Comparison of ENCODE assay signal across 23 cellular contexts in the genomic region with DNA sequence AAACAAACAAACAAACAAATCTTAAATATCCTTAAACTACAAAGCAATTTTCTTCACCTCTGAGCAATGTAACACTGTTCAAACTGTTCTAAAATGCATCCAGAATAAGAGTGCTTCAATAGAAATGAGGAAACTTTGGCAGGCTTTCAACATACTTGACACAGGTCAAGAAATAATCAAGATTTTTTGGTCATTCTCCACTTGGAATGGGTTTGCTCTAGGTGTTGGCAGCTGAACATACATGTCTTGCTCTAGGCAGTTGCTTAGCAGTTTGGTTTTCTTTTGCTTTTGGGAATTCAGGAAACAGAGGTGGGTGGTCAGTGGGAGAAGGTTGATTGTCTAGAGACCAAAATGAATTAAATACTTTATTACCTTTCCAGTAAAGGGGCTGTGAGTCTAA. TPM values are rescaled to one million over a fixed set of nuclear protein-coding genes. Genes with fewer than 3 reads are reported as not detected.
A peak's percentile ranks its signal among the peaks of the same experiment; 100 is the strongest.
DNase-seq lines count a peak whose midpoint lies in the region; ATAC-seq, FAIRE-seq and TF ChIP-seq lines count a peak whose summit lies in the region.
"Had no signal": no experiment of that assay in that cellular context is flagged by ENCODE, and none has a peak within 500 bp of the region (broad histone marks: within the 10 kb centered on the region; RNA-seq: fewer than 3 reads in every experiment).

No MANE protein-coding gene starts in this region.

- ATAC-seq in upper lobe of right lung (peak; percentile 49), right cardiac atrium (no peak), pancreas (no peak)
- ATAC-seq: A549 had no signal

- peaks cover 27% of the 10 kb centered on the region for H3K4me1 Mint-ChIP-seq in neural crest cell
- H3K4me1 Mint-ChIP-seq: CD14-positive monocyte, IgD-negative memory B cell had no signal

- no peaks in the 10 kb centered on the region for H3K36me3 Mint-ChIP-seq in neural crest cell (ENCODE audit: low read depth)
- H3K36me3 Mint-ChIP-seq: CD14-positive monocyte, IgD-negative memory B cell had no signal

- H3K27me3 Mint-ChIP-seq in neural crest cell (ENCODE audit: low read depth): peaks cover 95% of the 10 kb centered on the region

- H3K9me3 ChIP-seq in iPS-20b (ENCODE audit: insufficient read depth, low read depth, low read length) (no peaks in the 10 kb centered on the region), upper lobe of right lung (no peaks in the 10 kb centered on the region), right cardiac atrium (ENCODE audit: control insufficient read depth, low read length) (no peaks in the 10 kb centered on the region), pancreas (no peaks in the 10 kb centered on the region)
- H3K9me3 ChIP-seq: A549, BE2C had no signal

- H3K4me3 Mint-ChIP-seq in neural crest cell: peak overlapping the region; percentile 86
- H3K4me3 Mint-ChIP-seq: IgD-negative memory B cell had no signal

- no peak overlapping the region for H3K9ac ChIP-seq in iPS-20b (ENCODE audit: low read depth, low read length)
- H3K9ac ChIP-seq: KMS-11 had no signal

- H3K4me1 ChIP-seq in iPS-20b (ENCODE audit: insufficient read depth, low read length) (no peaks in the 10 kb centered on the region), upper lobe of right lung (peaks cover 7% of the 10 kb centered on the region), right cardiac atrium (ENCODE audit: control insufficient read depth, insufficient read depth, low read length) (no peaks in the 10 kb centered on the region), pancreas (no peaks in the 10 kb centered on the region)
- H3K4me1 ChIP-seq: A549, BE2C had no signal

- intact Hi-C loops in upper lobe of right lung (cut with DNase I) (no loop called here), right cardiac atrium (cut with DNase I) (no loop called here), pancreas (cut with DNase I) (no loop called here)

- peaks cover 65% of the 10 kb centered on the region for H3K27me3 ChIP-seq in iPS-20b (ENCODE audit: insufficient read depth, low read length)
- peaks cover 31% of the 10 kb centered on the region for H3K27me3 ChIP-seq in upper lobe of right lung
- H3K27me3 ChIP-seq in right cardiac atrium (ENCODE audit: control insufficient read depth, insufficient read depth): no peaks in the 10 kb centered on the region
- H3K27me3 ChIP-seq in pancreas: peaks cover 0 to 23% (median 2%) of the 10 kb centered on the region in 4 donors
- H3K27me3 ChIP-seq: BE2C had no signal

- no peaks in the 10 kb centered on the region for H3K9me3 Mint-ChIP-seq in neural crest cell

- H3K4me3 ChIP-seq in iPS-20b (ENCODE audit: low read length) (peak overlapping the region; percentile 86; the same call in 1 of the 2 replicates), upper lobe of right lung (no peak overlapping the region), right cardiac atrium (ENCODE audit: low read length) (no peak overlapping the region), pancreas (no peak overlapping the region)
- H3K4me3 ChIP-seq: A549 had no signal

- H3K27ac ChIP-seq in iPS-20b (ENCODE audit: low read length) (no peak overlapping the region), upper lobe of right lung (no peak overlapping the region), right cardiac atrium (ENCODE audit: low read length) (no peak overlapping the region), pancreas (no peak overlapping the region)
- H3K27ac ChIP-seq: A549, KMS-11 had no signal

- no peak overlapping the region for H3K27ac Mint-ChIP-seq in neural crest cell (ENCODE audit: unreplicated experiment)
- H3K27ac Mint-ChIP-seq: CD14-positive monocyte, IgD-negative memory B cell had no signal

- TF ChIP-seq CTCF in neural crest cell (conservative IDR thresholded peaks at IDR 0.05) (no peak), upper lobe of right lung (IDR thresholded peaks at IDR 0.05) (no peak), pancreas (IDR thresholded peaks at IDR 0.05) (no peak)

- H3K36me3 ChIP-seq in iPS-20b (ENCODE audit: insufficient read depth, low read depth, low read length) (no peaks in the 10 kb centered on the region), upper lobe of right lung (no peaks in the 10 kb centered on the region), pancreas (no peaks in the 10 kb centered on the region)
- H3K36me3 ChIP-seq: BE2C had no signal

- FAIRE-seq in pancreas (lab: Jason Lieb, UNC): no peak
- FAIRE-seq: A549, GM12892 had no signal

- DNase-seq in astrocyte of the hippocampus (ENCODE audit: low read depth, low spot score): peak; percentile 40
- DNase-seq in neural crest cell (ENCODE audit: low read depth, low spot score): no peak
- DNase-seq in upper lobe of right lung: no peak
- DNase-seq in right cardiac atrium: no peak
- no peak for DNase-seq in pancreas
- no peak for DNase-seq in AML-193 (lab: John Stamatoyannopoulos, UW)
- DNase-seq in HK-2 (ENCODE audit: unreplicated experiment): no peak
- DNase-seq: BE2C, Calu3, DMS79 treated with DMSO at 0.1 percent for 48 hours, MM.1S, NCI-H1694, NCI-H2029 treated with DMSO at 0.1 percent for 48 hours, NCI-H446 treated with DMSO at 0.1 percent for 48 hours, NCI-H526, RPMI8226, SHP77 had no signal

RNA-seq across cellular contexts. Expression of a gene that starts 1.4 kb away (rescaled TPM):
- total RNA-seq in neural crest cell (0.16 and 0.54 TPM in 2 replicates), upper lobe of right lung (0.09 TPM), right cardiac atrium (under 1 TPM in 2 of 4 donors, not detected in 2; 0.03 to 0.68 TPM), pancreas (under 1 TPM in 1 of 6 donors, not detected in 5; 0.09 TPM)
- polyA plus RNA-seq in right cardiac atrium (0.16 TPM), pancreas (not detected)
- total RNA-seq: Calu3 had no signal
- polyA plus RNA-seq: A549, CD14-positive monocyte, IgD-negative memory B cell had no signal
